8 cellular contexts compared by ENCODE assay signal in genomic region chr19:21851596-21852345, GRCh38. TPM values are rescaled to one million over a fixed set of nuclear protein-coding genes. Genes with fewer than 3 reads are reported as not detected.
DNase-seq lines count a peak whose midpoint lies in the region; ATAC-seq and TF ChIP-seq lines count a peak whose summit lies in the region.

No MANE protein-coding gene starts in this region.

- ATAC-seq in GM18909 (IDR thresholded peaks at IDR 0.05; ENCODE audit: poor library complexity, unreplicated experiment), result peak; percentile 95
- ATAC-seq in HG03280 (IDR thresholded peaks at IDR 0.05; ENCODE audit: unreplicated experiment), result peak; percentile 93

- DNase-seq in AG08396 (ENCODE audit: low spot score) (peak; percentile 98), NCI-H774 (lab: John Stamatoyannopoulos, UW) (peak; percentile 92), endothelial cell (ENCODE audit: low spot score) (peak; percentile 94), mesenteric fat pad (ENCODE audit: low spot score) (peak; percentile 98)
- peak; percentile 91 for DNase-seq in activated CD8-positive, alpha-beta memory T cell treated with anti-CD3 and anti-CD28 coated beads, Interleukin-2, amount 50 U/mL, for 48 hours
- DNase-seq in stimulated activated CD8-positive, alpha-beta memory T cell treated with anti-CD3 and anti-CD28 coated beads, Interleukin-12 subunit alpha, Interleukin-12 subunit beta, amount 100 ng/mL, for 4 hours (ENCODE audit: low read depth), result peak; percentile 74

- no peak for TF ChIP-seq CTCF in endothelial cell (IDR thresholded peaks at IDR 0.05; ENCODE audit: unreplicated experiment)

- peak overlapping the region; percentile 92 for H3K27ac Mint-ChIP-seq in endothelial cell (ENCODE audit: unreplicated experiment)

- peaks cover 4% of the 10 kb centered on the region for H3K27me3 Mint-ChIP-seq in endothelial cell (ENCODE audit: unreplicated experiment)

- peaks cover 34% of the 10 kb centered on the region for H3K36me3 Mint-ChIP-seq in endothelial cell (ENCODE audit: low read depth, unreplicated experiment)

- H3K4me1 Mint-ChIP-seq in endothelial cell (ENCODE audit: unreplicated experiment), result peaks cover 6% of the 10 kb centered on the region

- peak overlapping the region; percentile 92 for H3K4me3 Mint-ChIP-seq in endothelial cell (ENCODE audit: unreplicated experiment)

- peaks cover 16% of the 10 kb centered on the region for H3K9me3 Mint-ChIP-seq in endothelial cell (ENCODE audit: unreplicated experiment)

RNA-seq across cellular contexts. Expression of gene ZNF43, which starts 15.8 kb away (rescaled TPM):
- 35.5 TPM for total RNA-seq in endothelial cell (ENCODE audit: unreplicated experiment)
- total RNA-seq in mesenteric fat pad, result 8.7 TPM

Comparison
In these comparisons a context has a peak if more than half of its experiments do, and no peak if none do; other contexts are left out.
1. Peak in every context shown above with its lines: DNase-seq and ATAC-seq.